Comparison of ENCODE assay signal across 8 cellular contexts in genomic region chrX:107324493-107325310, GRCh38.
DNase-seq lines count a peak whose midpoint lies in the region; ATAC-seq and FAIRE-seq lines count a peak whose summit lies in the region.

No MANE protein-coding gene starts in this region.

- FAIRE-seq in urothelium cell line (lab: Jason Lieb, UNC), result no peak

- no peak overlapping the region for H3K27ac Mint-ChIP-seq in activated naive CD8-positive, alpha-beta T cell treated with anti-CD3 and anti-CD28 coated beads, Interleukin-2, amount 10 ng/mL, durations not matched to agents 7 days and 5 days

- H3K36me3 Mint-ChIP-seq in activated naive CD8-positive, alpha-beta T cell treated with anti-CD3 and anti-CD28 coated beads, Interleukin-2, amount 10 ng/mL, durations not matched to agents 7 days and 5 days, result no peaks in the 10 kb centered on the region

- no peaks in the 10 kb centered on the region for H3K9me3 Mint-ChIP-seq in activated naive CD8-positive, alpha-beta T cell treated with anti-CD3 and anti-CD28 coated beads, Interleukin-2, amount 10 ng/mL, durations not matched to agents 7 days and 5 days

- H3K27me3 Mint-ChIP-seq in activated naive CD8-positive, alpha-beta T cell treated with anti-CD3 and anti-CD28 coated beads, Interleukin-2, amount 10 ng/mL, durations not matched to agents 7 days and 5 days, result no peaks in the 10 kb centered on the region

- H3K4me1 Mint-ChIP-seq in activated naive CD8-positive, alpha-beta T cell treated with anti-CD3 and anti-CD28 coated beads, Interleukin-2, amount 10 ng/mL, durations not matched to agents 7 days and 5 days, result no peaks in the 10 kb centered on the region

- POLR2A ChIA-PET in activated naive CD8-positive, alpha-beta T cell treated with anti-CD3 and anti-CD28 coated beads, Interleukin-2, amount 10 ng/mL, durations not matched to agents 7 days and 5 days (lab: Charles Lee), result no interaction called here

- DNase-seq in Ammon's horn (ENCODE audit: low spot score) (peak; percentile 5), HPDE6-E6E7 (ENCODE audit: extremely low spot score) (peak; percentile 1), iris pigment epithelial cell (ENCODE audit: low read depth) (peak; percentile 34), urothelium cell line (ENCODE audit: low spot score) (peak; percentile 23), NCI-H1930 (lab: John Stamatoyannopoulos, UW) (no peak), DMS79 (lab: John Stamatoyannopoulos, UW) (no peak)
- peak; percentile 35 for DNase-seq in activated naive CD8-positive, alpha-beta T cell treated with anti-CD3 and anti-CD28 coated beads, Interleukin-2, amount 10 ng/mL, durations not matched to agents 7 days and 5 days

- H3K4me3 Mint-ChIP-seq in activated naive CD8-positive, alpha-beta T cell treated with anti-CD3 and anti-CD28 coated beads, Interleukin-2, amount 10 ng/mL, durations not matched to agents 7 days and 5 days, result no peak overlapping the region

- ATAC-seq in activated naive CD8-positive, alpha-beta T cell treated with anti-CD3 and anti-CD28 coated beads, Interleukin-2, amount 10 ng/mL, durations not matched to agents 7 days and 5 days (ENCODE audit: low read depth), result peak; percentile 36
- no peak for ATAC-seq in GM18907 (IDR thresholded peaks at IDR 0.05; ENCODE audit: unreplicated experiment)

Comparison
In these comparisons a context has a peak if more than half of its experiments do, and no peak if none do; other contexts are left out.
1. DNase-seq: peak in Ammon's horn (single experiment), HPDE6-E6E7 (single experiment), activated naive CD8-positive, alpha-beta T cell treated with anti-CD3 and anti-CD28 coated beads, Interleukin-2, amount 10 ng/mL, durations not matched to agents 7 days and 5 days (single experiment), iris pigment epithelial cell (single experiment) and urothelium cell line (single experiment); none in NCI-H1930 (0 of 2) and DMS79 (single experiment).